ENCODE assay signal across 1 cellular context in genomic region chr2:27211943-27212625, GRCh38.
TF ChIP-seq lines count a peak whose summit lies in the region.

ATRAID (plus strand) TSS chr2:27212041; CDS start chr2:27212369, 328 bp downstream.
SLC5A6 (minus strand) TSS chr2:27212268; CDS start chr2:27207650, 4,618 bp downstream.

TF ChIP-seq in K562, 482 proteins besides CTCF, POLR2A, EP300 and RAD21 (continued from another document):
- TF ChIP-seq MBD1 (CRISPR knock-in tag; IDR thresholded peaks at IDR 0.05) (no peak), NR4A1 (CRISPR knock-in tag; IDR thresholded peaks at IDR 0.05) (no peak), NR4A1 (tag; IDR thresholded peaks at IDR 0.05) (no peak), PCBP2 (IDR thresholded peaks at IDR 0.05; ENCODE audit: low read depth, low read length, poor library complexity, severe bottlenecking) (no peak), ZC3H4 (CRISPR knock-in tag; IDR thresholded peaks at IDR 0.05; ENCODE audit: borderline replicate concordance) (no peak), TEAD1 (CRISPR knock-in tag; IDR thresholded peaks at IDR 0.05) (0 out of 4 replicates have a peak, but pooled peaks of 1 of the 2 experiments have one; percentile 15), FOXM1 (IDR thresholded peaks at IDR 0.05; ENCODE audit: low read depth) (no peak), FOXM1 (CRISPR knock-in tag; IDR thresholded peaks at IDR 0.05; ENCODE audit: low read depth) (0 out of 2 replicates have a peak, but pooled peaks have one; percentile 53)
